In genomic region chr6:108868551-108869145, GRCh38 we compare ENCODE assay signal across 23 cellular contexts. TPM values are rescaled to one million over a fixed set of nuclear protein-coding genes. Genes with fewer than 3 reads are reported as not detected.
DNase-seq lines count a peak whose midpoint lies in the region; ATAC-seq and TF ChIP-seq lines count a peak whose summit lies in the region.
"Had no signal": no experiment of that assay in that cellular context is flagged by ENCODE, and none has a peak within 500 bp of the region (broad histone marks: within the 10 kb centered on the region; RNA-seq: fewer than 3 reads in every experiment).

No MANE protein-coding gene starts in this region.

- peak overlapping the region; percentile 56 for H3K27ac Mint-ChIP-seq in nephron progenitor cell
- H3K27ac Mint-ChIP-seq: CD4-positive, alpha-beta memory T cell had no signal

- TF ChIP-seq CTCF in fibroblast of mammary gland (conservative IDR thresholded peaks at IDR 0.05; ENCODE audit: control insufficient read depth, insufficient read depth, low read depth, low read length) (no peak), nephron progenitor cell (IDR thresholded peaks at IDR 0.05) (no peak)

- H3K4me3 ChIP-seq in fibroblast of mammary gland (ENCODE audit: control insufficient read depth, low read depth, low read length) = no peak overlapping the region
- H3K4me3 ChIP-seq: GM12878 had no signal

- ATAC-seq in left cardiac atrium = peak; percentile 32 to 50
- no peak for ATAC-seq in HG03342 (IDR thresholded peaks at IDR 0.05; ENCODE audit: unreplicated experiment)
- ATAC-seq in HG03196 (IDR thresholded peaks at IDR 0.05; ENCODE audit: unreplicated experiment) = no peak
- no peak for ATAC-seq in left colon
- ATAC-seq: GM12878, HCT116 had no signal

- intact Hi-C loops in left cardiac atrium (cut with DNase I) = no loop called here
- intact Hi-C loops in left colon (cut with DNase I, micrococcal nuclease) = no loop called here

- peaks cover 3% of the 10 kb centered on the region for H3K27me3 Mint-ChIP-seq in nephron progenitor cell (ENCODE audit: low read depth, poor library complexity)
- H3K27me3 Mint-ChIP-seq: CD4-positive, alpha-beta memory T cell had no signal

- H3K4me1 Mint-ChIP-seq in nephron progenitor cell = peaks cover 19% of the 10 kb centered on the region

- no peak overlapping the region for H3K4me3 Mint-ChIP-seq in nephron progenitor cell
- H3K4me3 Mint-ChIP-seq: CD4-positive, alpha-beta memory T cell had no signal

- H3K9me3 Mint-ChIP-seq in nephron progenitor cell = no peaks in the 10 kb centered on the region
- H3K9me3 Mint-ChIP-seq: CD4-positive, alpha-beta memory T cell had no signal

- peaks cover 26% of the 10 kb centered on the region for H3K36me3 Mint-ChIP-seq in nephron progenitor cell (ENCODE audit: low read depth)

- DNase-seq in fibroblast of mammary gland (ENCODE audit: low read depth) (peak; percentile 36), left cardiac atrium (no peak), nephron progenitor cell (no peak), left colon (no peak)
- no peak for DNase-seq in stimulated activated CD4-positive, alpha-beta T cell treated with anti-CD3 and anti-CD28 coated beads, Interleukin-2, amount 100 ng/mL, for 24 hours
- DNase-seq: C1 segment of cervical spinal cord; CD4-positive, alpha-beta memory T cell; COR-L47; DMS79; EL; GDM1; NCI-H1048; NCI-H1417; NCI-H1694; NCI-H2029 treated with DMSO at 0.1 percent for 48 hours; NCI-H446 treated with DMSO at 0.1 percent for 48 hours; NCI-H526 treated with DMSO at 0.1 percent for 48 hours; RPMI8226; SHP77 treated with DMSO at 0.1 percent for 48 hours had no signal

RNA-seq across cellular contexts. Expression of gene ARMC2, which starts 20.4 kb away (rescaled TPM):
- total RNA-seq in left cardiac atrium (1 to 10 TPM; 8.0 to 9.2 TPM), left colon (1 to 10 TPM; 3.4 to 3.8 TPM)
- total RNA-seq: GM12878 had no signal

Comparison
In these comparisons a context has a peak if more than half of its experiments do, and no peak if none do; other contexts are left out.
1. ATAC-seq: peak in left cardiac atrium (2 of 2); none in HG03342 (single experiment), HG03196 (single experiment) and left colon (single experiment).